6 cellular contexts compared by ENCODE assay signal in genomic region chr15:79358069-79358468, GRCh38.
"Had no signal": no experiment of that assay in that cellular context is flagged by ENCODE, and none has a peak within 500 bp of the region (broad histone marks: within the 10 kb centered on the region; RNA-seq: fewer than 3 reads in every experiment).

No MANE protein-coding gene starts in this region.

- H3K4me3 Mint-ChIP-seq: GM23338, H9 had no signal

- DNase-seq: H9, HCEC 1CT had no signal

- H3K4me1 Mint-ChIP-seq: GM23338 had no signal

- H3K4me3 ChIP-seq: GM23338 had no signal

- ATAC-seq: HepG2 had no signal

- H3K27ac Mint-ChIP-seq: GM23338, IgD-negative memory B cell had no signal

- H3K27me3 Mint-ChIP-seq: IgD-negative memory B cell had no signal

- H3K27ac ChIP-seq: HL-60 had no signal
